ENCODE assay signal across 13 cellular contexts in genomic region chr16:48559462-48560211, GRCh38. TPM values are rescaled to one million over a fixed set of nuclear protein-coding genes. Genes with fewer than 3 reads are reported as not detected.
A peak's percentile ranks its signal among the peaks of the same experiment; 100 is the strongest.
DNase-seq lines count a peak whose midpoint lies in the region; ATAC-seq and TF ChIP-seq lines count a peak whose summit lies in the region.
"Had no signal": no experiment of that assay in that cellular context is flagged by ENCODE, and none has a peak within 500 bp of the region (broad histone marks: within the 10 kb centered on the region; RNA-seq: fewer than 3 reads in every experiment).

No MANE protein-coding gene starts in this region.

- peaks cover 22% of the 10 kb centered on the region for H3K36me3 ChIP-seq in neutrophil
- no peaks in the 10 kb centered on the region for H3K36me3 ChIP-seq in brain microvascular endothelial cell (replicated peaks)

- H3K4me3 ChIP-seq in neutrophil (ENCODE audit: low read depth in 1 of 2, low read length in 1 of 2) (peak overlapping the region; percentile 12 to 47), brain microvascular endothelial cell (ENCODE audit: low read depth, low read length) (no peak overlapping the region)

- H3K27ac ChIP-seq in neutrophil (peak overlapping the region; percentile 88), brain microvascular endothelial cell (no peak overlapping the region)

- peak overlapping the region; percentile 62 for H3K27ac Mint-ChIP-seq in dendritic cell treated with granulocyte-macrophage colony-stimulating factor and Interleukin-4, amounts not matched to agents 40 ng/mL and 50 ng/mL, for 4 days

- H3K9me3 Mint-ChIP-seq in dendritic cell treated with granulocyte-macrophage colony-stimulating factor and Interleukin-4, amounts not matched to agents 40 ng/mL and 50 ng/mL, for 4 days, result no peaks in the 10 kb centered on the region
- H3K9me3 Mint-ChIP-seq: IgD-negative memory B cell had no signal

- no peaks in the 10 kb centered on the region for H3K27me3 ChIP-seq in neutrophil
- H3K27me3 ChIP-seq in brain microvascular endothelial cell (replicated peaks), result no peaks in the 10 kb centered on the region

- TF ChIP-seq CTCF in neutrophil (IDR thresholded peaks at IDR 0.05) (no peak), brain microvascular endothelial cell (IDR thresholded peaks at IDR 0.05; ENCODE audit: low read depth, low read length, missing control alignments) (no peak)

- in situ Hi-C loops in brain microvascular endothelial cell (cut with HindIII; ENCODE audit: low pct_ligation_motif_present, low sequenced_read_pairs), result no loop called here

- no peak for ATAC-seq in GM21619 (IDR thresholded peaks at IDR 0.05; ENCODE audit: unreplicated experiment)
- ATAC-seq: Panc1 had no signal

- peaks cover 74% of the 10 kb centered on the region for H3K4me1 Mint-ChIP-seq in dendritic cell treated with granulocyte-macrophage colony-stimulating factor and Interleukin-4, amounts not matched to agents 40 ng/mL and 50 ng/mL, for 4 days (ENCODE audit: low read depth)

- H3K4me1 ChIP-seq in neutrophil (ENCODE audit: control insufficient read depth in 1 of 2, insufficient read depth in 1 of 2, low read depth in 1 of 2, low read length in 1 of 2), result peaks cover 81 to 84% of the 10 kb centered on the region in 2 experiments

- DNase-seq in SIG-M5 treated with dmso at 0.1 percent for 504 hours (lab: John Stamatoyannopoulos, UW; ENCODE audit: unreplicated experiment) (peak; percentile 50), SIG-M5 (lab: John Stamatoyannopoulos, UW) (no peak), M059J (ENCODE audit: low read depth) (peak; percentile 35), brain microvascular endothelial cell (no peak), cortex of kidney (lab: John Stamatoyannopoulos, UW) (no peak)
- DNase-seq: 8988T; DMS79 treated with DMSO at 0.1 percent for 48 hours; effector memory CD4-positive, alpha-beta T cell had no signal

- no peak overlapping the region for H3K4me3 Mint-ChIP-seq in dendritic cell treated with granulocyte-macrophage colony-stimulating factor and Interleukin-4, amounts not matched to agents 40 ng/mL and 50 ng/mL, for 4 days
- H3K4me3 Mint-ChIP-seq: IgD-negative memory B cell had no signal

- H3K9me3 ChIP-seq in neutrophil, result no peaks in the 10 kb centered on the region

- intact Hi-C loops in dendritic cell treated with granulocyte-macrophage colony-stimulating factor and Interleukin-4, amounts not matched to agents 40 ng/mL and 50 ng/mL, for 4 days (cut with micrococcal nuclease), result no loop called here

- peaks cover 57% of the 10 kb centered on the region for H3K36me3 Mint-ChIP-seq in dendritic cell treated with granulocyte-macrophage colony-stimulating factor and Interleukin-4, amounts not matched to agents 40 ng/mL and 50 ng/mL, for 4 days (ENCODE audit: low read depth)

- no peaks in the 10 kb centered on the region for H3K27me3 Mint-ChIP-seq in dendritic cell treated with granulocyte-macrophage colony-stimulating factor and Interleukin-4, amounts not matched to agents 40 ng/mL and 50 ng/mL, for 4 days
- H3K27me3 Mint-ChIP-seq: IgD-negative memory B cell had no signal

RNA-seq across cellular contexts. Expression of gene N4BP1, which starts 50.3 kb away (rescaled TPM):
- 32.4 and 37.9 TPM in 2 replicates for total RNA-seq in M059J (2014; rRNA removed; shearing (Covaris generic))

Comparison
In these comparisons a context has a peak if more than half of its experiments do, and no peak if none do; other contexts are left out.
1. DNase-seq: peak in SIG-M5 treated with dmso at 0.1 percent for 504 hours (single experiment) and M059J (single experiment); none in SIG-M5 (single experiment), brain microvascular endothelial cell (single experiment) and cortex of kidney (single experiment).